In genomic region chr16:48353565-48354163, GRCh38 we compare ENCODE assay signal across 8 cellular contexts. TPM values are rescaled to one million over a fixed set of nuclear protein-coding genes. Genes with fewer than 3 reads are reported as not detected.
DNase-seq lines count a peak whose midpoint lies in the region; ATAC-seq, FAIRE-seq and TF ChIP-seq lines count a peak whose summit lies in the region.

No MANE protein-coding gene starts in this region.

- H3K4me3 ChIP-seq in dorsolateral prefrontal cortex (no peak overlapping the region), mesendoderm (ENCODE audit: low read length) (no peak overlapping the region)

- no peak overlapping the region for H3K56ac ChIP-seq in mesendoderm (ENCODE audit: low read length)

- H2BK120ac ChIP-seq in mesendoderm (ENCODE audit: low read depth, low read length) = no peak overlapping the region

- FAIRE-seq in A204.1 (lab: Jason Lieb, UNC) = peak; percentile 37

- no peak overlapping the region for H3K9ac ChIP-seq in mesendoderm (ENCODE audit: low read length)

- peaks cover 5% of the 10 kb centered on the region for H3K79me1 ChIP-seq in mesendoderm (ENCODE audit: low read length)

- H3K36me3 ChIP-seq in mesendoderm (ENCODE audit: control insufficient read depth, insufficient read depth, low read length) = no peaks in the 10 kb centered on the region

- no peak overlapping the region for H2BK5ac ChIP-seq in mesendoderm (ENCODE audit: low read length)

- no peaks in the 10 kb centered on the region for H3K4me1 ChIP-seq in mesendoderm (ENCODE audit: control insufficient read depth, low read depth, low read length)

- intact Hi-C loops in dorsolateral prefrontal cortex (cut with DNase I) = loop anchor here (1.0 to 5.0 kb wide), 3 partner anchors 189 to 269 kb away; no protein-coding TSS in a partner anchor

- ATAC-seq in GM18508 (IDR thresholded peaks at IDR 0.05; ENCODE audit: insufficient read depth, unreplicated experiment) (peak; percentile 63), HG03196 (IDR thresholded peaks at IDR 0.05; ENCODE audit: unreplicated experiment) (peak; percentile 70)

- H3K18ac ChIP-seq in mesendoderm (ENCODE audit: low read length) = no peak overlapping the region

- H3K27me3 ChIP-seq in dorsolateral prefrontal cortex (no peaks in the 10 kb centered on the region), mesendoderm (ENCODE audit: insufficient read depth, low read length, poor library complexity) (no peaks in the 10 kb centered on the region)

- no CpG with 5 or more reads among the region's 7 CpGs for WGBS in mesendoderm (ENCODE audit: extremely low coverage, insufficient coverage, low lambda C conversion rate)

- no peak overlapping the region for H3K4ac ChIP-seq in mesendoderm (ENCODE audit: low read depth, low read length)

- no peak overlapping the region for H4K8ac ChIP-seq in mesendoderm (ENCODE audit: low read depth, low read length)

- H3K27ac ChIP-seq in dorsolateral prefrontal cortex (peak overlapping the region in 27 of 59 donors; percentile 2 to 65 (median 33)), mesendoderm (ENCODE audit: low read depth, low read length) (no peak overlapping the region)

- no peak overlapping the region for H3K23ac ChIP-seq in mesendoderm (ENCODE audit: low read length)

- H3K4me2 ChIP-seq in mesendoderm (ENCODE audit: low read length) = no peak overlapping the region

- H4K5ac ChIP-seq in mesendoderm (ENCODE audit: low read length) = no peak overlapping the region

- DNase-seq in NCI-H748 treated with DMSO at 0.1 percent for 48 hours (lab: John Stamatoyannopoulos, UW) = peak; percentile 27
- DNase-seq in activated CD4-positive, alpha-beta T cell treated with anti-CD3 and anti-CD28 coated beads, Interleukin-2, amount 50 U/mL, for 1 hour = peak; percentile 64
- DNase-seq in dorsolateral prefrontal cortex = peak in 3 of 10 donors; percentile 34 to 51 (median 43)
- DNase-seq in mesendoderm = peak; percentile 93
- peak; percentile 35 to 43 for DNase-seq in stimulated activated CD8-positive, alpha-beta memory T cell treated with anti-CD3 and anti-CD28 coated beads, Interleukin-7, amount 100 ng/mL, for 4 hours (ENCODE audit: low read depth in 2 of 2)

- H3K79me2 ChIP-seq in mesendoderm (ENCODE audit: control insufficient read depth, insufficient read depth, low read length) = no peaks in the 10 kb centered on the region

- peak; percentile 51 to 92 (median 84) for TF ChIP-seq CTCF in dorsolateral prefrontal cortex (IDR thresholded peaks at IDR 0.05 in 54 of 56, conservative IDR thresholded peaks at IDR 0.05 in 2 of 56; ENCODE audit: low read depth in 1 of 56, partially characterized antibody in 56 of 56)

- H2BK15ac ChIP-seq in mesendoderm (replicated peaks; ENCODE audit: low read depth) = no peak overlapping the region

- H2AK5ac ChIP-seq in mesendoderm (ENCODE audit: low read length) = no peak overlapping the region

RNA-seq across cellular contexts. Expression of gene SIAH1, which starts 31.5 kb away (rescaled TPM):
- total RNA-seq in dorsolateral prefrontal cortex = 10 to 100 TPM; 20.1 to 37.6 (median 27.7) TPM
- 35.5 TPM for polyA plus RNA-seq in mesendoderm (2013, experiment 1 of 2)
- 34.9 TPM for polyA plus RNA-seq in mesendoderm (2013, experiment 2 of 2)
